Comparison of ENCODE assay signal across 18 cellular contexts in genomic region chr20:36620917-36621316, GRCh38. TPM values are rescaled to one million over a fixed set of nuclear protein-coding genes. Genes with fewer than 3 reads are reported as not detected.
"Had no signal": no experiment of that assay in that cellular context is flagged by ENCODE, and none has a peak within 500 bp of the region (broad histone marks: within the 10 kb centered on the region; RNA-seq: fewer than 3 reads in every experiment).

No MANE protein-coding gene starts in this region.

- H3K9me3 ChIP-seq: body of pancreas, colonic mucosa, esophagus squamous epithelium, left ventricle myocardium inferior, transverse colon, vagina had no signal

- H3K27me3 Mint-ChIP-seq: naive B cell; stimulated activated memory B cell treated with anti-CD40 and anti-IgM and Interleukin-4, amounts not matched to agents 10 μg/mL and 1 μg/mL and 100 μg/mL, for 72 hours had no signal

- H3K9me3 Mint-ChIP-seq: naive B cell; stimulated activated memory B cell treated with anti-CD40 and anti-IgM and Interleukin-4, amounts not matched to agents 10 μg/mL and 1 μg/mL and 100 μg/mL, for 72 hours had no signal

- ATAC-seq: activated CD4-positive, CD25-positive, alpha-beta regulatory T cell treated with anti-CD3 and anti-CD28 coated beads, Interleukin-2, amount 50 U/mL, for 24 hours; body of pancreas; stimulated activated memory B cell treated with anti-CD40 and anti-IgM and Interleukin-4, amounts not matched to agents 10 μg/mL and 1 μg/mL and 100 μg/mL, for 72 hours had no signal

- DNase-seq: activated CD4-positive, alpha-beta T cell treated with anti-CD3 and anti-CD28 coated beads, Interleukin-2, amount 50 U/mL, for 48 hours; amniotic stem cell; body of pancreas; caudate nucleus; colonic mucosa; esophagus squamous epithelium; hippocampal formation; left ventricle myocardium inferior; naive B cell; SW 1271; T1000; transverse colon had no signal

- H3K4me1 Mint-ChIP-seq: naive B cell; stimulated activated memory B cell treated with anti-CD40 and anti-IgM and Interleukin-4, amounts not matched to agents 10 μg/mL and 1 μg/mL and 100 μg/mL, for 72 hours had no signal

- H3K4me3 ChIP-seq: body of pancreas, colonic mucosa, esophagus squamous epithelium, left ventricle myocardium inferior, transverse colon, vagina had no signal

- H3K27ac Mint-ChIP-seq: stimulated activated memory B cell treated with anti-CD40 and anti-IgM and Interleukin-4, amounts not matched to agents 10 μg/mL and 1 μg/mL and 100 μg/mL, for 72 hours had no signal

- H3K4me1 ChIP-seq: colonic mucosa, vagina had no signal

- H3K36me3 ChIP-seq: colonic mucosa, esophagus squamous epithelium, left ventricle myocardium inferior, transverse colon, vagina had no signal

- H3K4me3 Mint-ChIP-seq: naive B cell; stimulated activated memory B cell treated with anti-CD40 and anti-IgM and Interleukin-4, amounts not matched to agents 10 μg/mL and 1 μg/mL and 100 μg/mL, for 72 hours had no signal

- H3K36me3 Mint-ChIP-seq: naive B cell had no signal

- H3K27me3 ChIP-seq: body of pancreas, colonic mucosa, esophagus squamous epithelium, transverse colon, vagina had no signal

- H3K27ac ChIP-seq: body of pancreas, colonic mucosa, esophagus squamous epithelium, left ventricle myocardium inferior, transverse colon, vagina had no signal

RNA-seq across cellular contexts. Expression of gene SLA2, which starts 25.1 kb away (rescaled TPM):
- total RNA-seq: fibroblast of villous mesenchyme, glomerular endothelial cell, renal cortical epithelial cell had no signal
